Comparison of ENCODE assay signal across 16 cellular contexts in the genomic region with DNA sequence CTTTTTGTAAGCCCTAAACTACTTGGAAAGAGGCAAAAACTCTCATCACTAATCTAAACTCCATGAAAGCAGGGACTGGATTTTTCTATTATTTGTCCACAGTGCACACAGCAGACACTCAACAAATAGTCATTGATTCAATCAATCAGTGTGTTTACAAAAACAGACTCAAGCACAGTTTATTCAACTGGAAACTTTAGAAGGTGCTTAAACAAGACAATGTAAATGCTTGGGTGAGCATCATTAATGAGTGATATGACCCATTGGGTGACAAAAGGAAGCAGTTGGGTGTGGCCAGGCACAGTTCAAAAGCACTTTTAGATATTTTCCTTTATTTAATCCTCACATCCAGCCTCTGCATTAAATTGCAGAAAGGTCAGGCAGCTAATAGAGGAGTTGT.
"Had no signal": no experiment of that assay in that cellular context is flagged by ENCODE, and none has a peak within 500 bp of the region (broad histone marks: within the 10 kb centered on the region; RNA-seq: fewer than 3 reads in every experiment).

No MANE protein-coding gene starts in this region.

- H3K9ac ChIP-seq: parathyroid adenoma had no signal

- DNase-seq: activated CD4-positive, CD25-positive, alpha-beta regulatory T cell treated with anti-CD3 and anti-CD28 coated beads, Interleukin-2, amount 50 U/mL, for 72 hours; activated CD8-positive, alpha-beta T cell treated with anti-CD3 and anti-CD28 coated beads for 36 hours; activated naive CD4-positive, alpha-beta T cell; hypothalamus; left cardiac atrium; lower lobe of right lung; midbrain; stimulated activated CD4-positive, alpha-beta T cell treated with anti-CD3 and anti-CD28 coated beads, Interleukin-4, amount 100 ng/mL, for 4 hours; stimulated activated naive CD8-positive, alpha-beta T cell treated with anti-CD3 and anti-CD28 coated beads, Interleukin-15, amount 100 ng/mL, for 72 hours; tibial artery; uterus had no signal

- H3K9me3 Mint-ChIP-seq: activated CD8-positive, alpha-beta T cell treated with anti-CD3 and anti-CD28 coated beads for 36 hours; activated T-helper 1 cell treated with anti-CD3 and anti-CD28 coated beads, Interleukin-12 subunit alpha, Interleukin-12 subunit beta, Interleukin-2, Interleukin-4 antibody, amounts not matched to agents 30 ng/mL and 10 ng/mL and 1 ng/mL, durations not matched to agents 14 hours and 24 hours and 36 hours; stimulated activated naive CD8-positive, alpha-beta T cell treated with anti-CD3 and anti-CD28 coated beads, Interleukin-15, amount 100 ng/mL, for 72 hours had no signal

- H3K4me3 ChIP-seq: esophagus muscularis mucosa, lower lobe of right lung, right atrium auricular region, skin epidermis, tibial artery, uterus had no signal

- H3K27me3 ChIP-seq: esophagus muscularis mucosa, right atrium auricular region, tibial artery, uterus had no signal

- ATAC-seq: left cardiac atrium, lower lobe of right lung had no signal

- H3K36me3 ChIP-seq: lower lobe of right lung, uterus had no signal

- H3K27ac ChIP-seq: esophagus muscularis mucosa, lower lobe of right lung, parathyroid adenoma, right atrium auricular region, skin epidermis, tibial artery, uterus had no signal

- H3K27ac Mint-ChIP-seq: stimulated activated naive CD8-positive, alpha-beta T cell treated with anti-CD3 and anti-CD28 coated beads, Interleukin-15, amount 100 ng/mL, for 72 hours had no signal

- H3K4me1 ChIP-seq: parathyroid adenoma, tibial artery had no signal

- H3K9me3 ChIP-seq: esophagus muscularis mucosa, lower lobe of right lung, right atrium auricular region, tibial artery, uterus had no signal

- H3K27me3 Mint-ChIP-seq: activated CD8-positive, alpha-beta T cell treated with anti-CD3 and anti-CD28 coated beads for 36 hours; stimulated activated naive CD8-positive, alpha-beta T cell treated with anti-CD3 and anti-CD28 coated beads, Interleukin-15, amount 100 ng/mL, for 72 hours had no signal

- H3K4me3 Mint-ChIP-seq: activated CD8-positive, alpha-beta T cell treated with anti-CD3 and anti-CD28 coated beads for 36 hours; stimulated activated naive CD8-positive, alpha-beta T cell treated with anti-CD3 and anti-CD28 coated beads, Interleukin-15, amount 100 ng/mL, for 72 hours had no signal
